ENCODE assay signal across 23 cellular contexts in the genomic region with DNA sequence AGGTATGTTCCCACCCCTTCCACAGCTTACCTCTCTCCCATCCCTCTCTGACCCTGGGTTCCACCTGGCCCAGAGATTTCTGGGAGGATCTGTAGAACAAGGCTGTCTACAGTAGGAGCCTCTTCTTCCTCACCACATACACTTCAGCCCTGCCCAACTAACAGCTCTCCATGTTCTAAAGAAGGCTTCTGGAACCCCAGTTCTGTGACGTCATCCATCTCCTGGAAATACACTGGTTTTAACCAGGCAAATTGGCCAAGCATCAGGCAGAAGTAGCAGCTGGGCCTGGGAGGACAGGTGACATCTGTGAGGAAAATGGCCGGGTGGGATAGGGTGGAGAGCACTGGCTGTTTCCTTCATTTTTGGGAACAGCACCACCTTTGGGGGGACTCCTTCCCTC. TPM values are rescaled to one million over a fixed set of nuclear protein-coding genes. Genes with fewer than 3 reads are reported as not detected.
DNase-seq lines count a peak whose midpoint lies in the region; ATAC-seq and TF ChIP-seq lines count a peak whose summit lies in the region.
"Had no signal": no experiment of that assay in that cellular context is flagged by ENCODE, and none has a peak within 500 bp of the region (broad histone marks: within the 10 kb centered on the region; RNA-seq: fewer than 3 reads in every experiment).

A gene with protein sequence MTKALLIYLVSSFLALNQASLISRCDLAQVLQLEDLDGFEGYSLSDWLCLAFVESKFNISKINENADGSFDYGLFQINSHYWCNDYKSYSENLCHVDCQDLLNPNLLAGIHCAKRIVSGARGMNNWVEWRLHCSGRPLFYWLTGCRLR (minus strand): TSS at position 177 of the 400 bp plus-strand sequence. CDS start 4,357 bp downstream, outside the sequence.

- H3K27me3 Mint-ChIP-seq in central memory CD8-positive, alpha-beta T cell = no peaks in the 10 kb centered on the region
- no peaks in the 10 kb centered on the region for H3K27me3 Mint-ChIP-seq in progenitor cell of endocrine pancreas
- H3K27me3 Mint-ChIP-seq in T-helper 2 cell treated with Interferon-gamma antibody and Interleukin-4, amounts not matched to agents 5 μg/mL and 100 μg/mL, for 36 hours (ENCODE audit: low read depth) = peaks cover 5% of the 10 kb centered on the region
- H3K27me3 Mint-ChIP-seq: CD4-positive, alpha-beta memory T cell had no signal

- no peaks in the 10 kb centered on the region for H3K9me3 Mint-ChIP-seq in central memory CD8-positive, alpha-beta T cell
- no peaks in the 10 kb centered on the region for H3K9me3 Mint-ChIP-seq in progenitor cell of endocrine pancreas (ENCODE audit: low read depth)
- H3K9me3 Mint-ChIP-seq in T-helper 2 cell treated with Interferon-gamma antibody and Interleukin-4, amounts not matched to agents 5 μg/mL and 100 μg/mL, for 36 hours = no peaks in the 10 kb centered on the region
- H3K9me3 Mint-ChIP-seq: IgD-negative memory B cell had no signal

- H3K4me3 ChIP-seq in cardiac muscle cell = no peak within 1 kb of the TSS
- H3K4me3 ChIP-seq: BLaER1 treated with 17β-estradiol and CSF1 and Interleukin-3, amounts not matched to agents 10 nM and 100 nM; MG63; PC-9 had no signal

- peak within 1 kb of the TSS; percentile 61 for H3K27ac Mint-ChIP-seq in central memory CD8-positive, alpha-beta T cell (ENCODE audit: low read depth)
- H3K27ac Mint-ChIP-seq in progenitor cell of endocrine pancreas = peak within 1 kb of the TSS; percentile 60
- H3K27ac Mint-ChIP-seq in T-helper 2 cell treated with Interferon-gamma antibody and Interleukin-4, amounts not matched to agents 5 μg/mL and 100 μg/mL, for 36 hours = no peak within 1 kb of the TSS

- no peaks in the 10 kb centered on the region for H3K27me3 ChIP-seq in cardiac muscle cell
- H3K27me3 ChIP-seq: BLaER1 treated with 17β-estradiol and CSF1 and Interleukin-3, amounts not matched to agents 10 nM and 100 nM; MG63 had no signal

- H3K36me3 Mint-ChIP-seq in central memory CD8-positive, alpha-beta T cell (ENCODE audit: insufficient read depth) = no peaks in the 10 kb centered on the region
- H3K36me3 Mint-ChIP-seq in progenitor cell of endocrine pancreas (ENCODE audit: insufficient read depth) = no peaks in the 10 kb centered on the region
- no peaks in the 10 kb centered on the region for H3K36me3 Mint-ChIP-seq in T-helper 2 cell treated with Interferon-gamma antibody and Interleukin-4, amounts not matched to agents 5 μg/mL and 100 μg/mL, for 36 hours (ENCODE audit: low read depth)
- H3K36me3 Mint-ChIP-seq: CD4-positive, alpha-beta memory T cell; IgD-negative memory B cell had no signal

- H3K36me3 ChIP-seq in cardiac muscle cell = no peaks in the 10 kb centered on the region
- H3K36me3 ChIP-seq: BLaER1 treated with 17β-estradiol and CSF1 and Interleukin-3, amounts not matched to agents 10 nM and 100 nM; MG63 had no signal

- intact Hi-C loops in left ventricle myocardium superior (cut with micrococcal nuclease) = no loop called here
- intact Hi-C loops in left colon (cut with DNase I, micrococcal nuclease) = no loop called here

- TF ChIP-seq CTCF in cardiac muscle cell (IDR thresholded peaks at IDR 0.05; ENCODE audit: low read depth, low read length) = no peak
- no peak for TF ChIP-seq CTCF in progenitor cell of endocrine pancreas (IDR thresholded peaks at IDR 0.05; ENCODE audit: unreplicated experiment)

- DNase-seq in cardiac muscle cell (ENCODE audit: low read depth in 1 of 2, low spot score in 1 of 2) = no peak
- no peak for DNase-seq in left ventricle myocardium superior
- DNase-seq in central memory CD8-positive, alpha-beta T cell (ENCODE audit: low spot score in 2 of 2) = no peak
- DNase-seq in myocyte (ENCODE audit: low read depth) = peak; percentile 13
- no peak for DNase-seq in progenitor cell of endocrine pancreas (ENCODE audit: low spot score, unreplicated experiment)
- no peak for DNase-seq in HuH-7 (ENCODE audit: low spot score)
- DNase-seq in left colon = no peak
- no peak for DNase-seq in T-helper 2 cell treated with Interferon-gamma antibody and Interleukin-4, amounts not matched to agents 5 μg/mL and 100 μg/mL, for 36 hours (ENCODE audit: low spot score)
- DNase-seq: 8988T; CD4-positive, alpha-beta memory T cell; Karpas-422; MG63; NCI-H1417 treated with DMSO at 0.1 percent for 48 hours; NCI-H187; NCI-H2227 treated with DMSO at 0.1 percent for 48 hours; NCI-H510A; NCI-H748 treated with DMSO at 0.1 percent for 48 hours; RPMI8226; SHP77 had no signal

- no peak for ATAC-seq in left ventricle myocardium superior
- no peak for ATAC-seq in central memory CD8-positive, alpha-beta T cell (replicated peaks; ENCODE audit: extremely low read depth, poor library complexity, severe bottlenecking)
- ATAC-seq in left colon = no peak

- H3K27ac ChIP-seq in cardiac muscle cell = peak within 1 kb of the TSS; percentile 71
- H3K27ac ChIP-seq: BLaER1 treated with 17β-estradiol and CSF1 and Interleukin-3, amounts not matched to agents 10 nM and 100 nM; PC-9 had no signal

- no peaks in the 10 kb centered on the region for H3K9me3 ChIP-seq in cardiac muscle cell (ENCODE audit: low read depth)
- H3K9me3 ChIP-seq: BLaER1 treated with 17β-estradiol and CSF1 and Interleukin-3, amounts not matched to agents 10 nM and 100 nM; MG63 had no signal

- H3K4me1 ChIP-seq in cardiac muscle cell (ENCODE audit: low read depth) = no peaks in the 10 kb centered on the region
- H3K4me1 ChIP-seq: BLaER1 treated with 17β-estradiol and CSF1 and Interleukin-3, amounts not matched to agents 10 nM and 100 nM had no signal

- no peaks in the 10 kb centered on the region for H3K4me1 Mint-ChIP-seq in central memory CD8-positive, alpha-beta T cell
- peaks cover 24% of the 10 kb centered on the region for H3K4me1 Mint-ChIP-seq in progenitor cell of endocrine pancreas (ENCODE audit: low read depth)
- H3K4me1 Mint-ChIP-seq in T-helper 2 cell treated with Interferon-gamma antibody and Interleukin-4, amounts not matched to agents 5 μg/mL and 100 μg/mL, for 36 hours (ENCODE audit: low read depth) = no peaks in the 10 kb centered on the region
- H3K4me1 Mint-ChIP-seq: IgD-negative memory B cell had no signal

- H3K4me3 Mint-ChIP-seq in central memory CD8-positive, alpha-beta T cell = no peak within 1 kb of the TSS
- no peak within 1 kb of the TSS for H3K4me3 Mint-ChIP-seq in progenitor cell of endocrine pancreas (ENCODE audit: low read depth)
- no peak within 1 kb of the TSS for H3K4me3 Mint-ChIP-seq in T-helper 2 cell treated with Interferon-gamma antibody and Interleukin-4, amounts not matched to agents 5 μg/mL and 100 μg/mL, for 36 hours
- H3K4me3 Mint-ChIP-seq: CD4-positive, alpha-beta memory T cell had no signal

RNA-seq across cellular contexts. Expression of the gene that starts here (rescaled TPM):
- total RNA-seq in cardiac muscle cell (not detected in 2 replicates), left ventricle myocardium superior (not detected), myocyte (not detected in 2 replicates), progenitor cell of endocrine pancreas (not detected in 2 replicates), left colon (not detected)
- polyA plus RNA-seq in cardiac muscle cell = not detected in 2 replicates
- polyA plus RNA-seq in myocyte (2012) = not detected
- total RNA-seq: CD4-positive, alpha-beta memory T cell; Daoy; PC-9 had no signal
- polyA plus RNA-seq: CD4-positive, alpha-beta memory T cell; IgD-negative memory B cell had no signal

Comparison
In these comparisons a context has a peak if more than half of its experiments do, and no peak if none do; other contexts are left out.
1. Peak in DNase-seq in myocyte; RNA of the gene not detected or under 1 TPM.